In the genomic region with DNA sequence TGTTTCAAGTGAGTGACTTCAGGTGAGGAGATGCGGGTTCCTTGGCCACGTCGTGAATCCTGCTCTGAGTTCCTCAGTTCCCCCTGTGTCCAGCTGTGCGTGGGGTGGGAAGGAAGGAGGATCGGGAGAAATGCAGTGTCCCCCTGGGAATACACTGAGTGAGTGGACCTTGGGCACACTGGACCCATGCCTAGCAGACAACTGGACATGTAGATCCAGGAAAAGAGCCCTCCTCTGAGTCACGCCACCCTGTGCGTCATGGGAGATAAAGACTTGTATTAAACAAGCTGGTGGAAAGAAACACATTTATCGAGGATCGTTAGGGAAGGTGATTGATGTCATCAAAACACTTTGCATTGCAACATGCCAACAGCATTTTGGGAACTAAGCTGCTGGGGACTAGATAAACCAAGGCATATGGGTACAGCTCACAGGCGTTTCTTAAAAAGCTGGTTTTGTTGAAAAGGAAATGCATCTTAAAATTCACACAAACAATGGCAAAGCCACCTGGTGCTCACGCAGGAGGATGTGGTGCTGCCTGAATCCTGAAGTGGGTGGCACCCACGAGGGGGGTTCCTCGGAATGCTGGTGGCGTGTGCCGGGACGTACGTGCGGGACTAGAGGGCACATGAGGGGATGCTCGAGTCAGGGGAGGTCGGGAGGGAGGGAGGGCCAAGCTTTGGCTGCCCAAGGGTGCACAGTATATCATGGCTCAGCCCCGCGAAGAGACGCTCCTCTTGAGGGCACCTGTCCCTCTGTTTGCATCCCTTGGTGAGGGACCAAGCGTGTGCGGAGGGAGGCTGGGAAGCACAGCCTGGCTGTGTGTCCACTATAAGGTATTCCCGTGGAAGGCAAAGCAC, we compare ENCODE assay signal across 1 cellular context.
TF ChIP-seq lines count a peak whose summit lies in the region.

No MANE protein-coding gene starts in this region.

TF ChIP-seq in WTC11, 78 proteins besides CTCF, POLR2A, EP300 and RAD21 (continued from another document):
- TF ChIP-seq, protein P1, sequence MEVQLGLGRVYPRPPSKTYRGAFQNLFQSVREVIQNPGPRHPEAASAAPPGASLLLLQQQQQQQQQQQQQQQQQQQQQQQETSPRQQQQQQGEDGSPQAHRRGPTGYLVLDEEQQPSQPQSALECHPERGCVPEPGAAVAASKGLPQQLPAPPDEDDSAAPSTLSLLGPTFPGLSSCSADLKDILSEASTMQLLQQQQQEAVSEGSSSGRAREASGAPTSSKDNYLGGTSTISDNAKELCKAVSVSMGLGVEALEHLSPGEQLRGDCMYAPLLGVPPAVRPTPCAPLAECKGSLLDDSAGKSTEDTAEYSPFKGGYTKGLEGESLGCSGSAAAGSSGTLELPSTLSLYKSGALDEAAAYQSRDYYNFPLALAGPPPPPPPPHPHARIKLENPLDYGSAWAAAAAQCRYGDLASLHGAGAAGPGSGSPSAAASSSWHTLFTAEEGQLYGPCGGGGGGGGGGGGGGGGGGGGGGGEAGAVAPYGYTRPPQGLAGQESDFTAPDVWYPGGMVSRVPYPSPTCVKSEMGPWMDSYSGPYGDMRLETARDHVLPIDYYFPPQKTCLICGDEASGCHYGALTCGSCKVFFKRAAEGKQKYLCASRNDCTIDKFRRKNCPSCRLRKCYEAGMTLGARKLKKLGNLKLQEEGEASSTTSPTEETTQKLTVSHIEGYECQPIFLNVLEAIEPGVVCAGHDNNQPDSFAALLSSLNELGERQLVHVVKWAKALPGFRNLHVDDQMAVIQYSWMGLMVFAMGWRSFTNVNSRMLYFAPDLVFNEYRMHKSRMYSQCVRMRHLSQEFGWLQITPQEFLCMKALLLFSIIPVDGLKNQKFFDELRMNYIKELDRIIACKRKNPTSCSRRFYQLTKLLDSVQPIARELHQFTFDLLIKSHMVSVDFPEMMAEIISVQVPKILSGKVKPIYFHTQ (CRISPR knock-in tag; IDR thresholded peaks at IDR 0.05): no peak
- TF ChIP-seq MYBL2 (CRISPR knock-in tag; IDR thresholded peaks at IDR 0.05): no peak
- TF ChIP-seq, protein P2, sequence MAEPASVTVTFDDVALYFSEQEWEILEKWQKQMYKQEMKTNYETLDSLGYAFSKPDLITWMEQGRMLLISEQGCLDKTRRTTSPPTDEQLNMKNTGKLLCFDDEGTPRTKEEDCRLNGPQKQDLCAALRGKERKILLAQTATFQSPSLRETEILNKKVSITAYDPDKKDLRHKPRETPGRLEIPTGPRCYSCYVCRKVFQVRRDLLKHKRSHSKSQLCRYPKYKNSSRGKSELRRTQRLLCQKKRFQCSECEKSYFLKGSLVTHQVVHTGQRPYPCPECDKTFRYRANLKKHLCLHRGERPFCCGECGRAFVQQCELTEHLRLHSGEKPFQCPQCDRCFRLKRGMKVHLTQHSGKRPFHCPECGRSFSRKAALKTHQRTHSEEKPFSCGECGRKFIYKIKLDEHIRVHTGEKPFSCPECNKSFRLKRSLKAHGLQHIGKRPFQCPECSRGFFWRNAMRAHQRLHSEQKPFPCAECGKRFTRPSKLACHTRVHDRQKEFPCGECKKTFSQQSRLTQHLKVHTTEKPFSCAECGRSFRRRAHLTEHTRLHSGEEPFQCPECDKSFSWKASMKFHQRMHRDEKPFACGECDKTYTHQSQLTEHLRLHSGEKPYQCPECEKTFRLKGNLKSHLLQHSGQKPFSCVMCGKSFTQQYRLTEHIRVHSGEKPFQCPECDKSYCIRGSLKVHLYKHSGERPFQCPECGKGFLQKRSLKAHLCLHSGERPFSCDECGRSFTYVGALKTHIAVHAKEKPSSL (CRISPR knock-in tag; conservative IDR thresholded peaks at IDR 0.05): no peak
- TF ChIP-seq, protein P3, sequence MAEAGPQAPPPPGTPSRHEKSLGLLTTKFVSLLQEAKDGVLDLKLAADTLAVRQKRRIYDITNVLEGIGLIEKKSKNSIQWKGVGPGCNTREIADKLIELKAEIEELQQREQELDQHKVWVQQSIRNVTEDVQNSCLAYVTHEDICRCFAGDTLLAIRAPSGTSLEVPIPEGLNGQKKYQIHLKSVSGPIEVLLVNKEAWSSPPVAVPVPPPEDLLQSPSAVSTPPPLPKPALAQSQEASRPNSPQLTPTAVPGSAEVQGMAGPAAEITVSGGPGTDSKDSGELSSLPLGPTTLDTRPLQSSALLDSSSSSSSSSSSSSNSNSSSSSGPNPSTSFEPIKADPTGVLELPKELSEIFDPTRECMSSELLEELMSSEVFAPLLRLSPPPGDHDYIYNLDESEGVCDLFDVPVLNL (CRISPR knock-in tag; IDR thresholded peaks at IDR 0.05; ENCODE audit: borderline replicate concordance, low read depth): no peak
- no peak for TF ChIP-seq SOX15 (CRISPR knock-in tag; IDR thresholded peaks at IDR 0.05)
- no peak for TF ChIP-seq ZNF138 (CRISPR knock-in tag; conservative IDR thresholded peaks at IDR 0.05)
- no peak for TF ChIP-seq CREB1 (CRISPR knock-in tag; IDR thresholded peaks at IDR 0.05)
- TF ChIP-seq, protein P4, sequence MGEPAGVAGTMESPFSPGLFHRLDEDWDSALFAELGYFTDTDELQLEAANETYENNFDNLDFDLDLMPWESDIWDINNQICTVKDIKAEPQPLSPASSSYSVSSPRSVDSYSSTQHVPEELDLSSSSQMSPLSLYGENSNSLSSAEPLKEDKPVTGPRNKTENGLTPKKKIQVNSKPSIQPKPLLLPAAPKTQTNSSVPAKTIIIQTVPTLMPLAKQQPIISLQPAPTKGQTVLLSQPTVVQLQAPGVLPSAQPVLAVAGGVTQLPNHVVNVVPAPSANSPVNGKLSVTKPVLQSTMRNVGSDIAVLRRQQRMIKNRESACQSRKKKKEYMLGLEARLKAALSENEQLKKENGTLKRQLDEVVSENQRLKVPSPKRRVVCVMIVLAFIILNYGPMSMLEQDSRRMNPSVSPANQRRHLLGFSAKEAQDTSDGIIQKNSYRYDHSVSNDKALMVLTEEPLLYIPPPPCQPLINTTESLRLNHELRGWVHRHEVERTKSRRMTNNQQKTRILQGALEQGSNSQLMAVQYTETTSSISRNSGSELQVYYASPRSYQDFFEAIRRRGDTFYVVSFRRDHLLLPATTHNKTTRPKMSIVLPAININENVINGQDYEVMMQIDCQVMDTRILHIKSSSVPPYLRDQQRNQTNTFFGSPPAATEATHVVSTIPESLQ (CRISPR knock-in tag; IDR thresholded peaks at IDR 0.05): no peak
- TF ChIP-seq TCF7 (CRISPR knock-in tag; IDR thresholded peaks at IDR 0.05; ENCODE audit: low read depth): no peak
